Comparison of ENCODE assay signal across 27 cellular contexts in genomic region chr5:72889324-72889723, GRCh38.
"Had no signal": no experiment of that assay in that cellular context is flagged by ENCODE, and none has a peak within 500 bp of the region (broad histone marks: within the 10 kb centered on the region; RNA-seq: fewer than 3 reads in every experiment).

No MANE protein-coding gene starts in this region.

- H3K9me3 ChIP-seq: esophagus muscularis mucosa, gastroesophageal sphincter, heart left ventricle, left lung, pancreas, suprapubic skin, vagina had no signal

- FAIRE-seq: endothelial cell of umbilical vein, pancreas had no signal

- H3K4me3 Mint-ChIP-seq: mesothelial cell of epicardium; naive thymus-derived CD4-positive, alpha-beta T cell; stimulated activated memory B cell treated with anti-CD40 and anti-IgM and Interleukin-4, amounts not matched to agents 10 μg/mL and 1 μg/mL and 100 μg/mL, for 72 hours; stimulated activated naive CD8-positive, alpha-beta T cell treated with anti-CD3 and anti-CD28 coated beads, Interleukin-15, amount 100 ng/mL, for 72 hours had no signal

- H3K4me3 ChIP-seq: coronary artery, esophagus muscularis mucosa, gastroesophageal sphincter, heart left ventricle, hepatocyte, left lung, pancreas, smooth muscle cell, suprapubic skin, vagina had no signal

- H3K4me2 ChIP-seq: hepatocyte, smooth muscle cell had no signal

- H3K9me3 Mint-ChIP-seq: mesothelial cell of epicardium; naive thymus-derived CD4-positive, alpha-beta T cell; stimulated activated memory B cell treated with anti-CD40 and anti-IgM and Interleukin-4, amounts not matched to agents 10 μg/mL and 1 μg/mL and 100 μg/mL, for 72 hours; stimulated activated naive CD8-positive, alpha-beta T cell treated with anti-CD3 and anti-CD28 coated beads, Interleukin-15, amount 100 ng/mL, for 72 hours had no signal

- DNase-seq: dermis blood vessel endothelial cell; effector memory CD4-positive, alpha-beta T cell; foreskin keratinocyte; heart left ventricle; left cardiac atrium; left lung; mesenchymal stem cell; naive thymus-derived CD4-positive, alpha-beta T cell; occipital lobe; pancreas; stimulated activated CD4-positive, alpha-beta T cell treated with anti-CD3 and anti-CD28 coated beads, Interleukin-12 subunit alpha, Interleukin-12 subunit beta, amount 100 ng/mL, for 4 hours; stimulated activated CD4-positive, alpha-beta T cell treated with anti-CD3 and anti-CD28 coated beads, Interleukin-1b, Interleukin-23, amount 100 ng/mL, for 48 hours; stimulated activated CD4-positive, alpha-beta T cell treated with anti-CD3 and anti-CD28 coated beads, Interleukin-4, amount 100 ng/mL, for 4 hours; stimulated activated naive CD8-positive, alpha-beta T cell treated with anti-CD3 and anti-CD28 coated beads, Interleukin-15, amount 100 ng/mL, for 72 hours; trophoblast cell had no signal

- H3K4me1 Mint-ChIP-seq: stimulated activated memory B cell treated with anti-CD40 and anti-IgM and Interleukin-4, amounts not matched to agents 10 μg/mL and 1 μg/mL and 100 μg/mL, for 72 hours; stimulated activated naive CD8-positive, alpha-beta T cell treated with anti-CD3 and anti-CD28 coated beads, Interleukin-15, amount 100 ng/mL, for 72 hours had no signal

- H3K27ac ChIP-seq: coronary artery, esophagus muscularis mucosa, foreskin keratinocyte, gastroesophageal sphincter, heart left ventricle, hepatocyte, left lung, pancreas, suprapubic skin, vagina had no signal

- H3K27me3 ChIP-seq: esophagus muscularis mucosa, foreskin keratinocyte, gastroesophageal sphincter, heart left ventricle, hepatocyte, left lung, pancreas, suprapubic skin, vagina had no signal

- H3K27ac Mint-ChIP-seq: mesothelial cell of epicardium; progenitor cell of endocrine pancreas; stimulated activated memory B cell treated with anti-CD40 and anti-IgM and Interleukin-4, amounts not matched to agents 10 μg/mL and 1 μg/mL and 100 μg/mL, for 72 hours had no signal

- H3K27me3 Mint-ChIP-seq: naive thymus-derived CD4-positive, alpha-beta T cell; progenitor cell of endocrine pancreas; stimulated activated memory B cell treated with anti-CD40 and anti-IgM and Interleukin-4, amounts not matched to agents 10 μg/mL and 1 μg/mL and 100 μg/mL, for 72 hours; stimulated activated naive CD8-positive, alpha-beta T cell treated with anti-CD3 and anti-CD28 coated beads, Interleukin-15, amount 100 ng/mL, for 72 hours had no signal

- ATAC-seq: foreskin keratinocyte; gastroesophageal sphincter; heart left ventricle; left cardiac atrium; left lung; naive thymus-derived CD4-positive, alpha-beta T cell; pancreas; sciatic nerve; stimulated activated naive CD8-positive, alpha-beta T cell treated with anti-CD3 and anti-CD28 coated beads, Interleukin-15, amount 100 ng/mL, for 72 hours had no signal

- H3K4me1 ChIP-seq: foreskin keratinocyte, left lung, pancreas, suprapubic skin, vagina had no signal
